13 cellular contexts compared by ENCODE assay signal in genomic region chr2:180240774-180241173, GRCh38.
DNase-seq lines count a peak whose midpoint lies in the region; FAIRE-seq and TF ChIP-seq lines count a peak whose summit lies in the region.
"Had no signal": no experiment of that assay in that cellular context is flagged by ENCODE, and none has a peak within 500 bp of the region (broad histone marks: within the 10 kb centered on the region; RNA-seq: fewer than 3 reads in every experiment).

No MANE protein-coding gene starts in this region.

- H3K4me3 ChIP-seq in epithelial cell of proximal tubule (ENCODE audit: low read depth, low read length), result no peak overlapping the region

- no peak for FAIRE-seq in RCC 7860 (lab: Jason Lieb, UNC)
- no peak for FAIRE-seq in frontal cortex (lab: Jason Lieb, UNC)

- TF ChIP-seq CTCF in 22Rv1 (IDR thresholded peaks at IDR 0.05) (peak; percentile 52), epithelial cell of proximal tubule (conservative IDR thresholded peaks at IDR 0.05; ENCODE audit: low read depth, low read length) (peak; percentile 57)

- DNase-seq in EH (ENCODE audit: low read depth) (peak; percentile 20), NCI-H2081 treated with DMSO at 0.1 percent for 48 hours (lab: John Stamatoyannopoulos, UW) (peak; percentile 0), epithelial cell of proximal tubule (ENCODE audit: low read depth) (no peak), RCC 7860 (ENCODE audit: low spot score) (no peak), frontal cortex (ENCODE audit: low spot score in 2 of 2) (no peak)
- no peak for DNase-seq in stimulated activated naive CD4-positive, alpha-beta T cell treated with Interleukin-2 at 50 U/mL for 16 hours (lab: John Stamatoyannopoulos, UW)
- no peak for DNase-seq in stimulated activated CD4-positive, alpha-beta T cell treated with anti-CD3 and anti-CD28 coated beads, Interleukin-4, amount 100 ng/mL, for 4 hours
- DNase-seq: activated CD4-positive, alpha-beta memory T cell treated with anti-CD3 and anti-CD28 coated beads for 36 hours; DND-41; RPMI8226; stimulated activated CD8-positive, alpha-beta memory T cell treated with anti-CD3 and anti-CD28 coated beads, Interleukin-4, amount 100 ng/mL, for 48 hours had no signal

- H3K27ac ChIP-seq in 22Rv1, result no peak overlapping the region
- H3K27ac ChIP-seq: HL-60 had no signal

Comparison
In these comparisons a context has a peak if more than half of its experiments do, and no peak if none do; other contexts are left out.
1. DNase-seq: peak in EH (single experiment) and NCI-H2081 treated with DMSO at 0.1 percent for 48 hours (single experiment); none in epithelial cell of proximal tubule (single experiment), RCC 7860 (single experiment), frontal cortex (0 of 2), stimulated activated naive CD4-positive, alpha-beta T cell treated with Interleukin-2 at 50 U/mL for 16 hours (single experiment) and stimulated activated CD4-positive, alpha-beta T cell treated with anti-CD3 and anti-CD28 coated beads, Interleukin-4, amount 100 ng/mL, for 4 hours (0 of 2).